ENCODE assay signal across 8 cellular contexts in genomic region chr5:80569961-80570786, GRCh38. TPM values are rescaled to one million over a fixed set of nuclear protein-coding genes. Genes with fewer than 3 reads are reported as not detected.
A peak's percentile ranks its signal among the peaks of the same experiment; 100 is the strongest.
DNase-seq lines count a peak whose midpoint lies in the region; ATAC-seq and TF ChIP-seq lines count a peak whose summit lies in the region.

TSS of gene ANKRD34B (minus strand) at chr5:80570280. CDS start at chr5:80560019, 10,261 bp downstream.

- intact Hi-C loops in tibial artery (cut with DNase I; ENCODE audit: low total_unique reads): no loop called here

- CTCF ChIA-PET in activated naive CD4-positive, alpha-beta T cell treated with anti-CD3 and anti-CD28 coated beads, Interleukin-2, amount 10 ng/mL, durations not matched to agents 7 days and 5 days (lab: Charles Lee): no interaction called here

- no peaks in the 10 kb centered on the region for H3K36me3 ChIP-seq in lung (ENCODE audit: control insufficient read depth in 2 of 2, insufficient read depth in 2 of 2, low read length in 2 of 2)
- no peaks in the 10 kb centered on the region for H3K36me3 ChIP-seq in tibial artery

- no peaks in the 10 kb centered on the region for H3K36me3 Mint-ChIP-seq in activated naive CD4-positive, alpha-beta T cell treated with anti-CD3 and anti-CD28 coated beads, Interleukin-2, amount 10 ng/mL, durations not matched to agents 7 days and 5 days

- H3K4me1 ChIP-seq in lung (ENCODE audit: control insufficient read depth in 2 of 2, insufficient read depth in 2 of 2, low read length in 2 of 2): peaks cover 0 to 13% of the 10 kb centered on the region in 2 donors
- H3K4me1 ChIP-seq in tibial artery: peaks cover 0 to 17% (median 16%) of the 10 kb centered on the region in 4 donors

- H3K27me3 ChIP-seq in lung (ENCODE audit: control insufficient read depth, insufficient read depth) (peaks cover 13% of the 10 kb centered on the region), tibial artery (peaks cover 0 to 47% of the 10 kb centered on the region in 2 donors)

- H3K9me3 Mint-ChIP-seq in activated naive CD4-positive, alpha-beta T cell treated with anti-CD3 and anti-CD28 coated beads, Interleukin-2, amount 10 ng/mL, durations not matched to agents 7 days and 5 days: no peaks in the 10 kb centered on the region

- peak within 1 kb of the TSS; percentile 39 for H3K4me3 ChIP-seq in choroid plexus epithelial cell (ENCODE audit: low read depth, low read length)
- peak within 1 kb of the TSS; percentile 10 for H3K4me3 ChIP-seq in lung
- peak within 1 kb of the TSS; percentile 26 to 37 for H3K4me3 ChIP-seq in tibial artery

- H3K9me3 ChIP-seq in lung (ENCODE audit: control insufficient read depth in 2 of 2, insufficient read depth in 1 of 2, low read length in 1 of 2) (peaks cover 0 to 8% of the 10 kb centered on the region in 2 donors), tibial artery (no peaks in the 10 kb centered on the region)

- peaks cover 9% of the 10 kb centered on the region for H3K4me1 Mint-ChIP-seq in activated naive CD4-positive, alpha-beta T cell treated with anti-CD3 and anti-CD28 coated beads, Interleukin-2, amount 10 ng/mL, durations not matched to agents 7 days and 5 days

- H3K27me3 Mint-ChIP-seq in activated naive CD4-positive, alpha-beta T cell treated with anti-CD3 and anti-CD28 coated beads, Interleukin-2, amount 10 ng/mL, durations not matched to agents 7 days and 5 days: peaks cover 81% of the 10 kb centered on the region

- WGBS in lung, 2 donors: 2 to 3% methylated on average over 57 to 73 of the region's 73 CpGs

- TF ChIP-seq CTCF in choroid plexus epithelial cell (conservative IDR thresholded peaks at IDR 0.05; ENCODE audit: low read depth, low read length) (no peak), lung (IDR thresholded peaks at IDR 0.05; ENCODE audit: control extremely low read depth, extremely low read depth) (no peak), tibial artery (IDR thresholded peaks at IDR 0.05) (no peak)

- peak within 1 kb of the TSS; percentile 65 for H3K4me3 Mint-ChIP-seq in activated naive CD4-positive, alpha-beta T cell treated with anti-CD3 and anti-CD28 coated beads, Interleukin-2, amount 10 ng/mL, durations not matched to agents 7 days and 5 days

- no peak within 1 kb of the TSS for H3K27ac Mint-ChIP-seq in activated naive CD4-positive, alpha-beta T cell treated with anti-CD3 and anti-CD28 coated beads, Interleukin-2, amount 10 ng/mL, durations not matched to agents 7 days and 5 days

- DNase-seq in activated naive CD4-positive, alpha-beta T cell treated with anti-CD3 and anti-CD28 coated beads, Interleukin-2, amount 10 ng/mL, durations not matched to agents 7 days and 5 days: peak; percentile 67
- no peak for DNase-seq in activated naive CD4-positive, alpha-beta T cell treated with anti-CD3 and anti-CD28 coated beads, Interleukin-2, amount 50 U/mL, for 16 hours
- DNase-seq in NCI-H69 (lab: John Stamatoyannopoulos, UW) (peak; percentile 83), choroid plexus epithelial cell (ENCODE audit: low read depth) (peak; percentile 10), lung (ENCODE audit: low spot score) (no peak), tibial artery (no peak), hepatic stellate cell (ENCODE audit: low spot score) (no peak)

- ATAC-seq in lung (ENCODE audit: insufficient read depth, low FRiP score) (peak; percentile 20), GM18517 (IDR thresholded peaks at IDR 0.05; ENCODE audit: unreplicated experiment) (no peak)

- no peak within 1 kb of the TSS for H3K27ac ChIP-seq in lung (ENCODE audit: low read depth in 1 of 2, low read length in 1 of 2)
- no peak within 1 kb of the TSS for H3K27ac ChIP-seq in tibial artery

RNA-seq across cellular contexts. Expression of gene ANKRD34B, which starts in this region (rescaled TPM):
- total RNA-seq in lung: under 1 TPM in 1 of 2 donors, not detected in 1; 0.34 TPM
- polyA plus RNA-seq in lung: under 1 TPM in 1 of 2 donors, not detected in 1; 0.13 TPM

Comparison
In these comparisons a context has a peak if more than half of its experiments do, and no peak if none do; other contexts are left out.
1. DNase-seq: peak in activated naive CD4-positive, alpha-beta T cell treated with anti-CD3 and anti-CD28 coated beads, Interleukin-2, amount 10 ng/mL, durations not matched to agents 7 days and 5 days (single experiment), NCI-H69 (single experiment) and choroid plexus epithelial cell (single experiment); none in activated naive CD4-positive, alpha-beta T cell treated with anti-CD3 and anti-CD28 coated beads, Interleukin-2, amount 50 U/mL, for 16 hours (single experiment), lung (single experiment), tibial artery (0 of 2) and hepatic stellate cell (single experiment).
2. Peak in ATAC-seq and H3K4me3 ChIP-seq in lung; RNA of the gene not detected or under 1 TPM.
3. Peak in every context shown above with its lines, with median percentiles within 50 percentile points of each other: H3K4me3 ChIP-seq.